22 cellular contexts compared by ENCODE assay signal in genomic region chr17:79362086-79362995, GRCh38.
DNase-seq lines count a peak whose midpoint lies in the region; TF ChIP-seq lines count a peak whose summit lies in the region.
"Had no signal": no experiment of that assay in that cellular context is flagged by ENCODE, and none has a peak within 500 bp of the region (broad histone marks: within the 10 kb centered on the region; RNA-seq: fewer than 3 reads in every experiment).

No MANE protein-coding gene starts in this region.

- H3K4me2 ChIP-seq in BLaER1, result peak overlapping the region; percentile 64
- peak overlapping the region in 8 of 11 experiments; percentile 20 to 62 (median 38); a peak in 14 of 22 replicates for H3K4me2 ChIP-seq in BLaER1 treated with 17β-estradiol and CSF1 and Interleukin-3, amounts not matched to agents 10 nM and 100 nM
- H3K4me2 ChIP-seq: PC-9 had no signal

- H3K27me3 Mint-ChIP-seq in endodermal cell (ENCODE audit: insufficient read depth), result peaks cover 2% of the 10 kb centered on the region

- DNase-seq in NCI-H345 (lab: John Stamatoyannopoulos, UW) (peak; percentile 34), dorsolateral prefrontal cortex (no peak), endodermal cell (no peak), amniotic stem cell (lab: John Stamatoyannopoulos, UW) (no peak), KG1 (lab: John Stamatoyannopoulos, UW) (no peak), MV-4-11 (lab: John Stamatoyannopoulos, UW) (no peak)
- DNase-seq: Calu3, H7, Kasumi-1, NCI-H1417 treated with DMSO at 0.1 percent for 48 hours, NCI-H1694 treated with DMSO at 0.1 percent for 48 hours, NCI-H2081, NCI-H2171 treated with DMSO at 0.1 percent for 48 hours, NCI-H446, NCI-H524 treated with DMSO at 0.1 percent for 48 hours, NCI-H774, PC-9, SHP77, SW 1271 had no signal

- no peaks in the 10 kb centered on the region for H3K9me3 Mint-ChIP-seq in endodermal cell

- H3K27me3 ChIP-seq in BLaER1 (peaks cover 14% of the 10 kb centered on the region), dorsolateral prefrontal cortex (peaks cover 0 to 39% (median 0%) of the 10 kb centered on the region in 45 donors), endodermal cell (ENCODE audit: control insufficient read depth, insufficient read depth, low read length, poor library complexity, severe bottlenecking) (no peaks in the 10 kb centered on the region)
- peaks cover 0 to 16% (median 0%) of the 10 kb centered on the region in 11 experiments; a peak in 3 of 22 replicates for H3K27me3 ChIP-seq in BLaER1 treated with 17β-estradiol and CSF1 and Interleukin-3, amounts not matched to agents 10 nM and 100 nM

- no peaks in the 10 kb centered on the region for H3K36me3 ChIP-seq in BLaER1
- H3K36me3 ChIP-seq in BLaER1 treated with 17β-estradiol and CSF1 and Interleukin-3, amounts not matched to agents 10 nM and 100 nM, result no peaks in the 10 kb centered on the region
- H3K36me3 ChIP-seq in endodermal cell (ENCODE audit: control insufficient read depth, insufficient read depth, low read length), result no peaks in the 10 kb centered on the region

- no peaks in the 10 kb centered on the region for H3K9me3 ChIP-seq in BLaER1
- no peaks in the 10 kb centered on the region for H3K9me3 ChIP-seq in BLaER1 treated with 17β-estradiol and CSF1 and Interleukin-3, amounts not matched to agents 10 nM and 100 nM (replicated peaks in 1 of 11)
- no peaks in the 10 kb centered on the region for H3K9me3 ChIP-seq in endodermal cell (ENCODE audit: control insufficient read depth, low read length)

- no peak overlapping the region for H3K9ac ChIP-seq in BLaER1
- H3K9ac ChIP-seq in BLaER1 treated with 17β-estradiol and CSF1 and Interleukin-3, amounts not matched to agents 10 nM and 100 nM, result no peak overlapping the region
- no peak overlapping the region for H3K9ac ChIP-seq in endodermal cell (ENCODE audit: extremely low read depth, low read length, poor library complexity, severe bottlenecking)

- H3K4me1 ChIP-seq in BLaER1, result peaks cover 26% of the 10 kb centered on the region
- H3K4me1 ChIP-seq in BLaER1 treated with 17β-estradiol and CSF1 and Interleukin-3, amounts not matched to agents 10 nM and 100 nM, result peaks cover 0 to 28% (median 19%) of the 10 kb centered on the region in 10 experiments; a peak in 14 of 20 replicates
- H3K4me1 ChIP-seq in endodermal cell (ENCODE audit: control insufficient read depth, insufficient read depth, low read length), result no peaks in the 10 kb centered on the region

- intact Hi-C loops in dorsolateral prefrontal cortex (cut with DNase I), result no loop called here

- H4K20me1 ChIP-seq in BLaER1, result peaks cover 5% of the 10 kb centered on the region; the same call in 1 of the 2 replicates
- peaks cover 0 to 25% (median 0%) of the 10 kb centered on the region in 11 experiments; a peak in 4 of 22 replicates for H4K20me1 ChIP-seq in BLaER1 treated with 17β-estradiol and CSF1 and Interleukin-3, amounts not matched to agents 10 nM and 100 nM

- H3K4me3 Mint-ChIP-seq in endodermal cell, result no peak overlapping the region
- H3K4me3 Mint-ChIP-seq: B cell had no signal

- H3K27ac Mint-ChIP-seq in endodermal cell, result no peak overlapping the region
- H3K27ac Mint-ChIP-seq: B cell had no signal

- no peaks in the 10 kb centered on the region for H3K36me3 Mint-ChIP-seq in endodermal cell (ENCODE audit: low read depth)

- WGBS in endodermal cell (ENCODE audit: insufficient coverage in 1 of 2, insufficient read length in 1 of 2), 2 experiments, result 87 to 96% methylated on average over 20 to 29 of the region's 29 CpGs

- no peak overlapping the region for H3K4me3 ChIP-seq in BLaER1
- no peak overlapping the region for H3K4me3 ChIP-seq in BLaER1 treated with 17β-estradiol and CSF1 and Interleukin-3, amounts not matched to agents 10 nM and 100 nM
- H3K4me3 ChIP-seq in dorsolateral prefrontal cortex, result no peak overlapping the region
- no peak overlapping the region for H3K4me3 ChIP-seq in endodermal cell (ENCODE audit: low read length)
- H3K4me3 ChIP-seq: PC-9 had no signal

- H3K4me1 Mint-ChIP-seq in endodermal cell, result no peaks in the 10 kb centered on the region
- H3K4me1 Mint-ChIP-seq: B cell had no signal

- TF ChIP-seq CTCF in dorsolateral prefrontal cortex (IDR thresholded peaks at IDR 0.05 in 54 of 56, conservative IDR thresholded peaks at IDR 0.05 in 2 of 56; ENCODE audit: low read depth in 1 of 56, partially characterized antibody in 56 of 56) (no peak), endodermal cell (conservative IDR thresholded peaks at IDR 0.05) (no peak)

- no peak overlapping the region for H3K27ac ChIP-seq in BLaER1
- no peak overlapping the region for H3K27ac ChIP-seq in BLaER1 treated with 17β-estradiol and CSF1 and Interleukin-3, amounts not matched to agents 10 nM and 100 nM
- peak overlapping the region in 37 of 59 donors; percentile 11 to 79 (median 51) for H3K27ac ChIP-seq in dorsolateral prefrontal cortex
- no peak overlapping the region for H3K27ac ChIP-seq in endodermal cell (ENCODE audit: low read depth, low read length)
- H3K27ac ChIP-seq: PC-9 had no signal

Comparison
In these comparisons a context has a peak if more than half of its experiments do, and no peak if none do; other contexts are left out.
1. H3K27ac ChIP-seq: peak in dorsolateral prefrontal cortex (37 of 59); none in BLaER1 (single experiment), BLaER1 treated with 17β-estradiol and CSF1 and Interleukin-3, amounts not matched to agents 10 nM and 100 nM (0 of 11) and endodermal cell (single experiment).